ENCODE assay signal across 1 cellular context in genomic region chr2:101282980-101283379, GRCh38.
TF ChIP-seq lines count a peak whose summit lies in the region.

No MANE protein-coding gene starts in this region.

TF ChIP-seq in HepG2, 621 proteins besides CTCF, POLR2A, EP300 and RAD21:
- TF ChIP-seq BRF2 (CRISPR knock-in tag; IDR thresholded peaks at IDR 0.05): no peak
- TF ChIP-seq POLR2AphosphoS5 (IDR thresholded peaks at IDR 0.05; ENCODE audit: low read depth, low read length): peak; percentile 17; the same call in 1 of the 2 replicates
- peak; percentile 67 for TF ChIP-seq RBM22 (optimal IDR thresholded peaks at IDR 0.05; ENCODE audit: low read length)
- no peak for TF ChIP-seq PAWR (CRISPR knock-in tag; IDR thresholded peaks at IDR 0.05; ENCODE audit: borderline replicate concordance)
